Comparison of ENCODE assay signal across 14 cellular contexts in the genomic region with DNA sequence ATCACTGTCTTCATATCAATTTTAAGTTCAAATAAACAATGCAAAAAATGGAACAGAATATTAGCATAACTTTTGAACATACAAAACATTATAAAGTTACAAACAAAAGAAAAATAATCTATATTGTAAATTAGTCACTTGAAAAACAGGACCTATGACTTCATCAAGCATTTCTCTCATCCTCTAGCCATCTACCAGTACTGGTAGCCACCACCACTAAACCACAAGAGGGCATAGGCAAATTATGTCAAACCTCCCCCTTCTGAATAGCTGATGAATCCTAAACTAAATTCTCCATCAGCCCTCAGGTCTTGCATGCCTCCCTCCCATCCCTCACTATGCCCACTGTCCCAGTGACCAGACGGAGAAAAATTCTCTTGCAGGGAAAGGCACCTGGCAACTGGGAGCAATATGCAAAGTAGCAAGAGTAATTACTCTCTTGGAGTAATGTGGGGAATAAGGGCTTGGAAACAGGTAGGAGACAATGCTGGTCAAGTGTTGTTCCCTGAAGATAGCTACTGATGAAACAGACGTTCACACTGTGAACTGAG. TPM values are rescaled to one million over a fixed set of nuclear protein-coding genes. Genes with fewer than 3 reads are reported as not detected.
DNase-seq lines count a peak whose midpoint lies in the region; ATAC-seq, FAIRE-seq and TF ChIP-seq lines count a peak whose summit lies in the region.
"Had no signal": no experiment of that assay in that cellular context is flagged by ENCODE, and none has a peak within 500 bp of the region (broad histone marks: within the 10 kb centered on the region; RNA-seq: fewer than 3 reads in every experiment).

No MANE protein-coding gene starts in this region.

- H3K27me3 ChIP-seq in MM.1S (replicated peaks; ENCODE audit: insufficient read depth, low read length), result no peaks in the 10 kb centered on the region
- H3K27me3 ChIP-seq: gastroesophageal sphincter had no signal

- no peak overlapping the region for H3K9ac ChIP-seq in MM.1S (ENCODE audit: low read length)

- no peak overlapping the region for H2AFZ ChIP-seq in MM.1S (ENCODE audit: low read length)

- H3K4me1 ChIP-seq in MM.1S (ENCODE audit: low read length), result no peaks in the 10 kb centered on the region
- H3K4me1 ChIP-seq: gastroesophageal sphincter, prostate gland had no signal

- H4K20me1 ChIP-seq in MM.1S (ENCODE audit: insufficient read depth, low read length), result no peaks in the 10 kb centered on the region

- FAIRE-seq in A204.1 (lab: Jason Lieb, UNC) (peak; percentile 29), GM12891 (lab: Jason Lieb, UNC) (peak; percentile 55)
- FAIRE-seq: keratinocyte had no signal

- no peaks in the 10 kb centered on the region for H3K79me2 ChIP-seq in MM.1S (ENCODE audit: low read length)

- H3F3A ChIP-seq in MM.1S (ENCODE audit: insufficient read depth, low read length), result no peaks in the 10 kb centered on the region

- H3K4me3 ChIP-seq in epithelial cell of proximal tubule (ENCODE audit: low read depth, low read length), result no peak overlapping the region
- H3K4me3 ChIP-seq in MM.1S (ENCODE audit: low read length), result no peak overlapping the region
- H3K4me3 ChIP-seq: gastroesophageal sphincter, prostate gland had no signal

- H3K27ac ChIP-seq in MM.1S (ENCODE audit: low read length), result no peak overlapping the region
- H3K27ac ChIP-seq: gastroesophageal sphincter, prostate gland had no signal

- no peaks in the 10 kb centered on the region for H3K9me3 ChIP-seq in MM.1S (replicated peaks; ENCODE audit: insufficient read depth, low read length)
- H3K9me3 ChIP-seq: gastroesophageal sphincter, prostate gland had no signal

- no peak for TF ChIP-seq POLR2A in GM12891 (IDR thresholded peaks at IDR 0.05; ENCODE audit: low read depth, low read length)

- H3K36me3 ChIP-seq in MM.1S (replicated peaks; ENCODE audit: insufficient read depth, low read length), result no peaks in the 10 kb centered on the region

- no peak for DNase-seq in GM12891 (ENCODE audit: insufficient read length, low spot score)
- DNase-seq in NCI-H526 treated with DMSO at 0.1 percent for 48 hours (lab: John Stamatoyannopoulos, UW), result peak; percentile 89
- DNase-seq in epithelial cell of proximal tubule (ENCODE audit: low read depth), result no peak
- no peak for DNase-seq in NCI-H2227 treated with DMSO at 0.1 percent for 48 hours (lab: John Stamatoyannopoulos, UW)
- no peak for DNase-seq in NCI-H2081 treated with DMSO at 0.1 percent for 48 hours (lab: John Stamatoyannopoulos, UW)
- no peak for DNase-seq in left cardiac atrium
- DNase-seq in MM.1S, result no peak
- DNase-seq: activated T-cell treated with anti-CD3 and anti-CD28 coated beads, Interleukin-2, amount 50 U/mL, for 24 hours; DMS79 treated with DMSO at 0.1 percent for 48 hours; NCI-H1436 treated with DMSO at 0.1 percent for 48 hours had no signal

- H3K9me2 ChIP-seq in MM.1S (replicated peaks; ENCODE audit: insufficient read depth, low read length), result no peaks in the 10 kb centered on the region

- TF ChIP-seq CTCF in epithelial cell of proximal tubule (conservative IDR thresholded peaks at IDR 0.05; ENCODE audit: low read depth, low read length) (peak; percentile 24), MM.1S (IDR thresholded peaks at IDR 0.05; ENCODE audit: low read length) (no peak)

- no peak for ATAC-seq in left cardiac atrium
- ATAC-seq: gastroesophageal sphincter had no signal

- intact Hi-C loops in left cardiac atrium (cut with DNase I), result no loop called here

- no peak overlapping the region for H3K4me2 ChIP-seq in MM.1S (ENCODE audit: low read depth, low read length)

TF ChIP-seq in GM12891, 5 proteins besides CTCF, POLR2A, EP300 and RAD21:
- no peak for TF ChIP-seq SPI1 (IDR thresholded peaks at IDR 0.05; ENCODE audit: low read depth, low read length)
- TF ChIP-seq POU2F2 (IDR thresholded peaks at IDR 0.05; ENCODE audit: low read depth, low read length), result no peak
- no peak for TF ChIP-seq POLR2AphosphoS5 (IDR thresholded peaks at IDR 0.05; ENCODE audit: low read depth, low read length)
- no peak for TF ChIP-seq TAF1 (IDR thresholded peaks at IDR 0.05; ENCODE audit: low read depth, low read length)
- no peak for TF ChIP-seq PAX5 (IDR thresholded peaks at IDR 0.05; ENCODE audit: insufficient read depth, low read length, severe bottlenecking)

RNA-seq across cellular contexts. Expression of a gene that starts 37.1 kb away (rescaled TPM):
- 3.8 TPM for polyA plus RNA-seq in GM12891 (2012; ENCODE audit: low read depth, missing spikeins)
- 12.5 and 13.2 TPM in 2 replicates for total RNA-seq in epithelial cell of proximal tubule
- total RNA-seq in left cardiac atrium, result 10 to 100 TPM; 14.8 to 20.0 TPM
